ENCODE assay signal across 14 cellular contexts in genomic region chr18:69982417-69982816, GRCh38. TPM values are rescaled to one million over a fixed set of nuclear protein-coding genes. Genes with fewer than 3 reads are reported as not detected.
DNase-seq lines count a peak whose midpoint lies in the region; ATAC-seq and TF ChIP-seq lines count a peak whose summit lies in the region.
"Had no signal": no experiment of that assay in that cellular context is flagged by ENCODE, and none has a peak within 500 bp of the region (broad histone marks: within the 10 kb centered on the region; RNA-seq: fewer than 3 reads in every experiment).

No MANE protein-coding gene starts in this region.

- H3K79me2 ChIP-seq in Loucy (ENCODE audit: insufficient read depth, low read length), result no peaks in the 10 kb centered on the region

- peak overlapping the region; percentile 50 for H3K4me2 ChIP-seq in Loucy (ENCODE audit: low read depth, low read length, poor library complexity, severe bottlenecking)

- no peaks in the 10 kb centered on the region for H3K27me3 ChIP-seq in heart right ventricle
- no peaks in the 10 kb centered on the region for H3K27me3 ChIP-seq in Loucy (ENCODE audit: insufficient read depth, low read length, poor library complexity, severe bottlenecking)
- H3K27me3 ChIP-seq in upper lobe of right lung, result no peaks in the 10 kb centered on the region

- POLR2A ChIA-PET in activated naive CD8-positive, alpha-beta T cell treated with anti-CD3 and anti-CD28 coated beads, Interleukin-2, amount 10 ng/mL, durations not matched to agents 7 days and 5 days (lab: Charles Lee), result interaction anchor here (1.5 kb wide), 1 partner anchor 38 kb away, joined by 3 read pairs; no protein-coding TSS in a partner anchor

- H3K4me3 Mint-ChIP-seq in activated naive CD8-positive, alpha-beta T cell treated with anti-CD3 and anti-CD28 coated beads, Interleukin-2, amount 10 ng/mL, durations not matched to agents 7 days and 5 days, result peak overlapping the region; percentile 63
- H3K4me3 Mint-ChIP-seq: IgD-negative memory B cell had no signal

- 94 to 96% methylated on average over 4 of the region's 4 CpGs for WGBS in heart right ventricle, 2 donors

- H3K9me3 ChIP-seq in heart right ventricle (peaks cover 0 to 15% (median 2%) of the 10 kb centered on the region in 11 donors), Loucy (ENCODE audit: insufficient read depth, low read depth, low read length) (peaks cover 2% of the 10 kb centered on the region; the same call in 1 of the 2 replicates), upper lobe of right lung (no peaks in the 10 kb centered on the region)

- ATAC-seq in left ventricle myocardium superior (peak; percentile 43), heart right ventricle (no peak), upper lobe of right lung (no peak)
- ATAC-seq in activated naive CD8-positive, alpha-beta T cell treated with anti-CD3 and anti-CD28 coated beads, Interleukin-2, amount 10 ng/mL, durations not matched to agents 7 days and 5 days (ENCODE audit: low read depth), result no peak

- H3K27me3 Mint-ChIP-seq in activated naive CD8-positive, alpha-beta T cell treated with anti-CD3 and anti-CD28 coated beads, Interleukin-2, amount 10 ng/mL, durations not matched to agents 7 days and 5 days, result no peaks in the 10 kb centered on the region
- H3K27me3 Mint-ChIP-seq: CD8-positive, alpha-beta memory T cell; IgD-negative memory B cell had no signal

- TF ChIP-seq CTCF in heart right ventricle (IDR thresholded peaks at IDR 0.05) (no peak), Loucy (conservative IDR thresholded peaks at IDR 0.05; ENCODE audit: low read length) (no peak), upper lobe of right lung (IDR thresholded peaks at IDR 0.05) (no peak), foreskin fibroblast (IDR thresholded peaks at IDR 0.05; ENCODE audit: low read depth, low read length) (no peak)

- peaks cover 17% of the 10 kb centered on the region for H3K9me3 Mint-ChIP-seq in activated naive CD8-positive, alpha-beta T cell treated with anti-CD3 and anti-CD28 coated beads, Interleukin-2, amount 10 ng/mL, durations not matched to agents 7 days and 5 days

- no peak for DNase-seq in left ventricle myocardium superior
- no peak for DNase-seq in heart right ventricle
- DNase-seq in activated naive CD8-positive, alpha-beta T cell treated with anti-CD3 and anti-CD28 coated beads, Interleukin-2, amount 10 ng/mL, durations not matched to agents 7 days and 5 days, result no peak
- DNase-seq in upper lobe of right lung, result no peak
- DNase-seq in foreskin fibroblast, result no peak
- no peak for DNase-seq in SHP77 treated with DMSO at 0.1 percent for 48 hours (lab: John Stamatoyannopoulos, UW)
- DNase-seq: CD8-positive, alpha-beta memory T cell; NCI-H1417 treated with DMSO at 0.1 percent for 48 hours; NCI-H2029; NCI-H2171 treated with DMSO at 0.1 percent for 48 hours; NCI-H82; SIG-M5 had no signal

- no peak overlapping the region for H3K9ac ChIP-seq in Loucy (ENCODE audit: low read depth, low read length, poor library complexity, severe bottlenecking)

- H4K20me1 ChIP-seq in Loucy (ENCODE audit: insufficient read depth, low read length, poor library complexity, severe bottlenecking), result no peaks in the 10 kb centered on the region

- intact Hi-C loops in left ventricle myocardium superior (cut with micrococcal nuclease) (no loop called here), heart right ventricle (cut with DNase I) (no loop called here), upper lobe of right lung (cut with DNase I) (no loop called here)

- peaks cover 40% of the 10 kb centered on the region for H3K36me3 Mint-ChIP-seq in activated naive CD8-positive, alpha-beta T cell treated with anti-CD3 and anti-CD28 coated beads, Interleukin-2, amount 10 ng/mL, durations not matched to agents 7 days and 5 days

- H3K4me3 ChIP-seq in heart right ventricle (no peak overlapping the region), Loucy (ENCODE audit: low read length, poor library complexity, severe bottlenecking) (no peak overlapping the region), upper lobe of right lung (no peak overlapping the region), foreskin fibroblast (ENCODE audit: low read depth in 1 of 2, low read length in 2 of 2) (no peak overlapping the region)

- H3K4me1 ChIP-seq in heart right ventricle, result peaks cover 0 to 17% (median 8%) of the 10 kb centered on the region in 9 donors
- peaks cover 42% of the 10 kb centered on the region for H3K4me1 ChIP-seq in Loucy (ENCODE audit: insufficient read depth, low read length, poor library complexity, severe bottlenecking)
- H3K4me1 ChIP-seq in upper lobe of right lung, result peaks cover 2% of the 10 kb centered on the region

- no peaks in the 10 kb centered on the region for H3K9me2 ChIP-seq in Loucy (replicated peaks; ENCODE audit: low read depth, low read length)

- 0 out of 2 replicates have a peak, but pooled peaks cover 2% of the 10 kb centered on the region for H3F3A ChIP-seq in Loucy (ENCODE audit: low read depth)

- H3K27ac ChIP-seq in heart right ventricle, result no peak overlapping the region
- H3K27ac ChIP-seq in upper lobe of right lung, result no peak overlapping the region

- no peak overlapping the region for H2AFZ ChIP-seq in Loucy (ENCODE audit: low read length)

- H3K36me3 ChIP-seq in heart right ventricle (peaks cover 0 to 12% (median 0%) of the 10 kb centered on the region in 9 donors), Loucy (ENCODE audit: insufficient read depth, low read length) (peaks cover 8% of the 10 kb centered on the region; the same call in 1 of the 2 replicates), upper lobe of right lung (no peaks in the 10 kb centered on the region)

- H3K4me1 Mint-ChIP-seq in activated naive CD8-positive, alpha-beta T cell treated with anti-CD3 and anti-CD28 coated beads, Interleukin-2, amount 10 ng/mL, durations not matched to agents 7 days and 5 days, result peaks cover 42% of the 10 kb centered on the region

- H3K27ac Mint-ChIP-seq in activated naive CD8-positive, alpha-beta T cell treated with anti-CD3 and anti-CD28 coated beads, Interleukin-2, amount 10 ng/mL, durations not matched to agents 7 days and 5 days, result peak overlapping the region; percentile 79

RNA-seq across cellular contexts. Expression of gene CD226, which starts 34.7 kb away (rescaled TPM):
- total RNA-seq in left ventricle myocardium superior, result 0.92 TPM
- 1 to 10 TPM in 6 of 10 donors, under 1 TPM in 4; 0.40 to 4.1 (median 1.3) TPM for total RNA-seq in heart right ventricle
- under 1 TPM; 0.19 to 0.22 TPM for polyA plus RNA-seq in heart right ventricle
- 10 to 100 TPM; 46.4 to 50.9 TPM for total RNA-seq in activated naive CD8-positive, alpha-beta T cell treated with anti-CD3 and anti-CD28 coated beads, Interleukin-2, amount 10 ng/mL, durations not matched to agents 7 days and 5 days
- total RNA-seq in upper lobe of right lung, result 5.8 TPM
